Comparison of ENCODE assay signal across 24 cellular contexts in the genomic region with DNA sequence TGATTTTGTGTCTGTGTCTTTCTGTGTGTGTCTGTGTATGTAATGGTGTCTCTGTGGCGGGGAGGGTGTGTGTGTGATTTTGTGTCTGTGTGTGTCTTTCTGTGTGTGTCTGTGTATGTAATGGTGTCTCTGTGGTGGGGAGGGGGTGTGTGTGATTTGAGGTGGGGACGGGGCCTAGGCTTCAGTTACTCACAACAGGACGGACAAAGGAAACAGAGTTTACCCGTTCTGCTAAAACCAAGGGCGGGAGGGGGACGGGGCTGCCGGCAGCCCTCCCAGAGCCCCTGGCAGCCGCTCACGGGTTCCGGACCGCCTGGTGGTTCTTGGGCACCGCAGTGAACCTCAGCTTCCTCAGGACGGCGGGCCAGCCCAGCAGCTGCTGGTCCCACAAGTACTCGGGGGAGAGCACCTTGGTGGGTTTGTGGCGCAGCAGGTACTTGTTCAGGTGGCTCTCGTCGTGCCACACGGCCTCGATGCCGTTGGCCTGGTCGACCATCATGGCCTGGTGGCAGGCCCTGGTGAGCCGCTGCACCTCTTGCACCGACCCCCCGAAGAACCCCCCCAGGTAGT. TPM values are rescaled to one million over a fixed set of nuclear protein-coding genes. Genes with fewer than 3 reads are reported as not detected.
"Had no signal": no experiment of that assay in that cellular context is flagged by ENCODE, and none has a peak within 500 bp of the region (broad histone marks: within the 10 kb centered on the region; RNA-seq: fewer than 3 reads in every experiment).

No MANE protein-coding gene starts in this region.

- ATAC-seq: HepG2 had no signal

- H3K27me3 ChIP-seq: MG63 had no signal

- FAIRE-seq: HepG2, RCC 7860 had no signal

- H3K4me2 ChIP-seq: SK-N-SH had no signal

- H3K4me3 ChIP-seq: MG63 had no signal

- DNase-seq: IMR-90, Karpas-422, KG1, MG63, NCI-H1092, NCI-H1105 treated with DMSO at 0.1 percent for 48 hours, NCI-H1417 treated with DMSO at 0.1 percent for 48 hours, NCI-H146, NCI-H1694 treated with DMSO at 0.1 percent for 48 hours, NCI-H1930, NCI-H2081, NCI-H2107, NCI-H2227 treated with DMSO at 0.1 percent for 48 hours, NCI-H524 treated with DMSO at 0.1 percent for 48 hours, NCI-H69, NCI-H774, RPMI8226, SHP77, SK-N-SH had no signal

- H3K36me3 ChIP-seq: MG63 had no signal

- H3K9me3 ChIP-seq: MG63, SK-N-SH had no signal

RNA-seq across cellular contexts. Expression of a gene that starts 19.5 kb away (rescaled TPM):
- total RNA-seq: HepG2, IMR-90, NCI-H460, SK-MEL-5 had no signal

RNA-seq across cellular contexts. Expression of a gene that starts 46.4 kb away (rescaled TPM):
- total RNA-seq: HepG2, HT-29, IMR-90, NCI-H460, SK-MEL-5 had no signal
